ENCODE assay signal across 27 cellular contexts in the genomic region with DNA sequence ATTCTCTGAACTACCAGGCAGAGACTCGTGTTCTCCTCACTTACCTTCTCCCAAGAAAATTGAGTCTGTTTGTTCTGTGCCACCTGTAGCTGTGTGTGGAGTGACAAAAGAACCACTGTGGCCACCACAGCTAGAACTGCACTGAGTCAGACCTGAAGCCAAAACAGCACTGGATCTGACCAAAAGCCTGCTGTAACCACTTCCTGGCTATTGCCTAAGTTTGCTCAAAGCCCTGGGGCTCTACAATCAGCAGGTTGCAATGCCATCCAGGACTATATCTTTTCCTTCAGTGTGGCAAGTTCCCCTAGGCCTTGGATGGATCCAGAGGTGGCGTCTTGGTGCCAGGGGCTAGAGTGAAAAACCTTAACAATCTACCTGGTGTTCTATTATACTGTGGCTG.
"Had no signal": no experiment of that assay in that cellular context is flagged by ENCODE, and none has a peak within 500 bp of the region (broad histone marks: within the 10 kb centered on the region; RNA-seq: fewer than 3 reads in every experiment).

No MANE protein-coding gene starts in this region.

- H3K4me1 ChIP-seq: adrenal gland, ascending aorta, esophagus muscularis mucosa had no signal

- H3K9me3 ChIP-seq: adrenal gland, ascending aorta, esophagus muscularis mucosa, neutrophil, thoracic aorta had no signal

- ATAC-seq: activated CD4-positive, alpha-beta T cell treated with anti-CD3 and anti-CD28 coated beads for 36 hours; left cardiac atrium; sciatic nerve; stimulated activated naive CD8-positive, alpha-beta T cell treated with anti-CD3 and anti-CD28 coated beads, Interleukin-15, Interleukin-2, amounts not matched to agents 100 U/mL and 50 U/mL, for 24 hours; T-cell had no signal

- DNase-seq: activated CD4-positive, alpha-beta T cell treated with anti-CD3 and anti-CD28 coated beads for 36 hours; activated CD4-positive, alpha-beta T cell treated with anti-CD3 and anti-CD28 coated beads, Interleukin-2, amount 50 U/mL, for 4 hours; activated CD4-positive, CD25-positive, alpha-beta regulatory T cell; activated effector memory CD4-positive, alpha-beta T cell treated with anti-CD3 and anti-CD28 coated beads, Interleukin-2, amount 50 U/mL, for 16 hours; activated naive CD4-positive, alpha-beta T cell treated with anti-CD3 and anti-CD28 coated beads for 36 hours; activated naive CD8-positive, alpha-beta T cell treated with anti-CD3 and anti-CD28 coated beads for 36 hours; activated T-cell treated with anti-CD3 and anti-CD28 coated beads for 4 hours; adrenal gland; brain microvascular endothelial cell; central memory CD4-positive, alpha-beta T cell; endodermal cell; foreskin melanocyte; glutamatergic neuron; left cardiac atrium; naive B cell; nephron progenitor cell; retina; stimulated activated CD4-positive, alpha-beta T cell treated with anti-CD3 and anti-CD28 coated beads, Interleukin-12 subunit alpha, Interleukin-12 subunit beta, amount 100 ng/mL, for 4 hours; stimulated activated CD4-positive, alpha-beta T cell treated with anti-CD3 and anti-CD28 coated beads, Interleukin-4, amount 100 ng/mL, for 1 hour; stimulated activated naive CD8-positive, alpha-beta T cell treated with anti-CD3 and anti-CD28 coated beads, Interleukin-15, Interleukin-2, amounts not matched to agents 100 U/mL and 50 U/mL, for 24 hours; T-cell had no signal

- H3K27me3 ChIP-seq: adrenal gland, ascending aorta, brain microvascular endothelial cell, esophagus muscularis mucosa, neutrophil had no signal

- H3K36me3 ChIP-seq: adrenal gland, ascending aorta, brain microvascular endothelial cell, esophagus muscularis mucosa, neutrophil, thoracic aorta had no signal

- H3K27ac ChIP-seq: adrenal gland, ascending aorta, brain microvascular endothelial cell, esophagus muscularis mucosa, neutrophil, skin epidermis, thoracic aorta had no signal

- H3K4me3 ChIP-seq: adrenal gland, ascending aorta, esophagus muscularis mucosa, skin epidermis, thoracic aorta had no signal
